Comparison of ENCODE assay signal across 19 cellular contexts in the genomic region with DNA sequence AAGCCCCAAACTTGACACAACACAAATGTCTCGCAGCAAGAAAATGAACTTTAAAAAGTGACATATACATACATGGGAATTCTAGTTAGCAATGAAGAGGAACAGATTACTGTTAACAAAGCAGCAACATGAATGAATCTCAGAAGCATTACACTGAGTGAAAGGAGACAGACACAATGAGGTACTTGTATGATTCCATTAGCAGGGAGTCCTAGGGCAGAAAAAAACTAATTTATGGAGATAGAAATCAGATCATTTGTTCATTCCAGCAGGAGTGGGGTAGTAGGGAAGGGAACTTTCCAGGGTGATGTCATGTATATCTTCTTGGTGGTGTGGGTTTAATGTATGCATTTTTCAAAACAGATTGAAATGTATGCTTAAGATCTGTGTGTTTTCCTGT.
DNase-seq lines count a peak whose midpoint lies in the region; ATAC-seq, FAIRE-seq and TF ChIP-seq lines count a peak whose summit lies in the region.
"Had no signal": no experiment of that assay in that cellular context is flagged by ENCODE, and none has a peak within 500 bp of the region (broad histone marks: within the 10 kb centered on the region; RNA-seq: fewer than 3 reads in every experiment).

No MANE protein-coding gene starts in this region.

- 0% methylated on average over 1 of the region's 1 CpG for WGBS in HepG2 (ENCODE audit: low lambda C conversion rate)
- 69% methylated on average over 1 of the region's 1 CpG for WGBS in right lobe of liver (ENCODE audit: insufficient coverage, low coverage, low lambda C conversion rate, missing lambda C conversion rate)

- H3K9ac ChIP-seq in HepG2 (ENCODE audit: insufficient read depth, low read depth, low read length), result no peak overlapping the region
- H3K9ac ChIP-seq in SK-N-MC (ENCODE audit: insufficient read length), result no peak overlapping the region

- TF ChIP-seq CTCF in HepG2 (CRISPR knock-in tag; IDR thresholded peaks at IDR 0.05) (no peak), right lobe of liver (IDR thresholded peaks at IDR 0.05) (no peak), gastrocnemius medialis (IDR thresholded peaks at IDR 0.05 in 4 of 5, conservative IDR thresholded peaks at IDR 0.05 in 1 of 5) (no peak)

- no peak for TF ChIP-seq EP300 in HepG2 (IDR thresholded peaks at IDR 0.05; ENCODE audit: low read depth in 2 of 2, low read length in 2 of 2)
- TF ChIP-seq EP300 in HepG2 (CRISPR knock-in tag; IDR thresholded peaks at IDR 0.05; ENCODE audit: borderline replicate concordance), result no peak

- no peak overlapping the region for H3K4me3 ChIP-seq in HepG2 (replicated peaks in 1 of 3; ENCODE audit: insufficient read depth in 1 of 3, low read depth in 2 of 3, low read length in 3 of 3)
- H3K4me3 ChIP-seq in right lobe of liver, result no peak overlapping the region
- no peak overlapping the region for H3K4me3 ChIP-seq in SK-N-MC
- H3K4me3 ChIP-seq in gastrocnemius medialis, result no peak overlapping the region
- H3K4me3 ChIP-seq: HAP-1 had no signal

- no TSS peak for BruUV-seq in HepG2 (replicated peaks; lab: Mats Ljungman, UMichigan)

- H3K27ac ChIP-seq in HepG2 (ENCODE audit: extremely low read length, insufficient read depth, low read length) (no peak overlapping the region), right lobe of liver (no peak overlapping the region), SK-N-MC (peak overlapping the region; percentile 53), gastrocnemius medialis (no peak overlapping the region), caudate nucleus (ENCODE audit: low read depth, low read length) (no peak overlapping the region)
- H3K27ac ChIP-seq: C4-2B had no signal

- DNase-seq in HepG2 (ENCODE audit: low spot score) (no peak), right lobe of liver (no peak), SK-N-MC (ENCODE audit: low read depth, low spot score) (no peak), medulla oblongata (ENCODE audit: extremely low spot score) (peak; percentile 29), pons (ENCODE audit: low spot score) (peak; percentile 43), gastrocnemius medialis (no peak), caudate nucleus (lab: John Stamatoyannopoulos, UW) (no peak), NCI-H146 treated with DMSO at 0.1 percent for 48 hours (lab: John Stamatoyannopoulos, UW; ENCODE audit: unreplicated experiment) (no peak)
- DNase-seq: 8988T; ACHN; CD4-positive, alpha-beta memory T cell; COR-L47; DND-41; GDM1; GOT3 had no signal

- in situ Hi-C loops in HepG2 (cut with HindIII; ENCODE audit: extremely low pct_ligation_motif_present, low pct_unique_long_range_greater_than_20kb), result no loop called here
- in situ Hi-C loops in gastrocnemius medialis (cut with MboI; ENCODE audit: low sequenced_read_pairs in 4 of 4), result no loop called here

- TF ChIP-seq RAD21 in HepG2 (CRISPR knock-in tag; IDR thresholded peaks at IDR 0.05), result no peak

- no peaks in the 10 kb centered on the region for H3K36me3 ChIP-seq in HepG2 (replicated peaks in 1 of 2; ENCODE audit: control insufficient read depth in 1 of 2, insufficient read depth in 2 of 2, low read length in 2 of 2)
- H3K36me3 ChIP-seq in right lobe of liver, result no peaks in the 10 kb centered on the region
- no peaks in the 10 kb centered on the region for H3K36me3 ChIP-seq in SK-N-MC (ENCODE audit: insufficient read depth, low read length)
- H3K36me3 ChIP-seq in gastrocnemius medialis, result no peaks in the 10 kb centered on the region
- H3K36me3 ChIP-seq: HAP-1 had no signal

- H4K20me1 ChIP-seq in HepG2 (ENCODE audit: insufficient read depth, low read length), result no peaks in the 10 kb centered on the region

- no peak overlapping the region for H2AFZ ChIP-seq in HepG2 (ENCODE audit: low read length)

- peak; percentile 57 for FAIRE-seq in HepG2 (lab: Jason Lieb, UNC)
- FAIRE-seq: GM12892, HTR-8/SVneo had no signal

- TF ChIP-seq POLR2A in HepG2 (IDR thresholded peaks at IDR 0.05; ENCODE audit: insufficient read depth in 1 of 2, low read depth in 2 of 2, low read length in 2 of 2), result no peak
- no peak for TF ChIP-seq POLR2A in right lobe of liver (IDR thresholded peaks at IDR 0.05)
- TF ChIP-seq POLR2A in gastrocnemius medialis (IDR thresholded peaks at IDR 0.05), result no peak

- H3K9me3 ChIP-seq in HepG2 (ENCODE audit: low read length), result peaks cover 47% of the 10 kb centered on the region; the same call in 1 of the 2 replicates
- no peaks in the 10 kb centered on the region for H3K9me3 ChIP-seq in right lobe of liver
- H3K9me3 ChIP-seq in SK-N-MC (ENCODE audit: low read depth, low read length), result no peaks in the 10 kb centered on the region
- no peaks in the 10 kb centered on the region for H3K9me3 ChIP-seq in gastrocnemius medialis
- H3K9me3 ChIP-seq: HAP-1 had no signal

- H3K4me2 ChIP-seq in HepG2 (ENCODE audit: low read depth, low read length), result no peak overlapping the region

- intact Hi-C loops in HepG2 (cut with micrococcal nuclease; ENCODE audit: unreplicated experiment), result no loop called here
- intact Hi-C loops in right lobe of liver (cut with DNase I), result no loop called here
- intact Hi-C loops in gastrocnemius medialis (cut with DNase I; ENCODE audit: low total_unique reads), result no loop called here

- POLR2A ChIA-PET in HepG2 (lab: Yijun Ruan, JAX), result no interaction called here

- no peaks in the 10 kb centered on the region for H3K27me3 ChIP-seq in HepG2 (ENCODE audit: control insufficient read depth in 1 of 2, insufficient read depth in 2 of 2, low read length in 2 of 2)
- H3K27me3 ChIP-seq in right lobe of liver, result no peaks in the 10 kb centered on the region
- H3K27me3 ChIP-seq in gastrocnemius medialis, result no peaks in the 10 kb centered on the region

- CTCF ChIA-PET in HepG2 (lab: Yijun Ruan, JAX; ENCODE audit: low intra/inter-chr PET ratio, low total read pairs), result no interaction called here

- no peak for ATAC-seq in HepG2
- ATAC-seq in right lobe of liver, result no peak
- ATAC-seq in gastrocnemius medialis, result no peak

- no peaks in the 10 kb centered on the region for H3K4me1 ChIP-seq in HepG2 (ENCODE audit: insufficient read depth, low read length)
- no peaks in the 10 kb centered on the region for H3K4me1 ChIP-seq in right lobe of liver
- no peaks in the 10 kb centered on the region for H3K4me1 ChIP-seq in gastrocnemius medialis
- H3K4me1 ChIP-seq: HAP-1 had no signal

- H3K79me2 ChIP-seq in HepG2 (ENCODE audit: insufficient read depth, low read length), result no peaks in the 10 kb centered on the region

TF ChIP-seq in HepG2, 621 proteins besides CTCF, POLR2A, EP300 and RAD21:
- TF ChIP-seq MTF2 (CRISPR knock-in tag; IDR thresholded peaks at IDR 0.05; ENCODE audit: borderline replicate concordance) (no peak), ZFP41 (CRISPR knock-in tag; IDR thresholded peaks at IDR 0.05; ENCODE audit: borderline replicate concordance) (no peak), ZNF34 (CRISPR knock-in tag; IDR thresholded peaks at IDR 0.05; ENCODE audit: borderline replicate concordance) (no peak), SIN3A (IDR thresholded peaks at IDR 0.05; ENCODE audit: borderline replicate concordance, low read depth, low read length) (no peak), MAFG (CRISPR knock-in tag; IDR thresholded peaks at IDR 0.05) (no peak), ZSCAN22 (CRISPR knock-in tag; IDR thresholded peaks at IDR 0.05) (no peak), ZNF570 (CRISPR knock-in tag; IDR thresholded peaks at IDR 0.05; ENCODE audit: borderline replicate concordance) (no peak), ZNF841 (CRISPR knock-in tag; IDR thresholded peaks at IDR 0.05; ENCODE audit: borderline replicate concordance) (no peak), GLI4 (CRISPR knock-in tag; IDR thresholded peaks at IDR 0.05; ENCODE audit: borderline replicate concordance) (no peak), ONECUT2 (CRISPR knock-in tag; IDR thresholded peaks at IDR 0.05) (no peak), RARA (CRISPR knock-in tag; IDR thresholded peaks at IDR 0.05) (no peak), SKI (IDR thresholded peaks at IDR 0.05; ENCODE audit: partially characterized antibody) (no peak)
- TF ChIP-seq, protein P1, sequence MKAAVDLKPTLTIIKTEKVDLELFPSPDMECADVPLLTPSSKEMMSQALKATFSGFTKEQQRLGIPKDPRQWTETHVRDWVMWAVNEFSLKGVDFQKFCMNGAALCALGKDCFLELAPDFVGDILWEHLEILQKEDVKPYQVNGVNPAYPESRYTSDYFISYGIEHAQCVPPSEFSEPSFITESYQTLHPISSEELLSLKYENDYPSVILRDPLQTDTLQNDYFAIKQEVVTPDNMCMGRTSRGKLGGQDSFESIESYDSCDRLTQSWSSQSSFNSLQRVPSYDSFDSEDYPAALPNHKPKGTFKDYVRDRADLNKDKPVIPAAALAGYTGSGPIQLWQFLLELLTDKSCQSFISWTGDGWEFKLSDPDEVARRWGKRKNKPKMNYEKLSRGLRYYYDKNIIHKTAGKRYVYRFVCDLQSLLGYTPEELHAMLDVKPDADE (CRISPR knock-in tag; IDR thresholded peaks at IDR 0.05), result no peak

Comparison
In these comparisons a context has a peak if more than half of its experiments do, and no peak if none do; other contexts are left out.
1. DNase-seq: peak in medulla oblongata (single experiment) and pons (single experiment); none in HepG2 (single experiment), right lobe of liver (0 of 3), SK-N-MC (single experiment), gastrocnemius medialis (0 of 2), caudate nucleus (0 of 61) and NCI-H146 treated with DMSO at 0.1 percent for 48 hours (single experiment).